Comparison of ENCODE assay signal across 13 cellular contexts in genomic region chr9:107875571-107875980, GRCh38.
DNase-seq lines count a peak whose midpoint lies in the region; ATAC-seq and TF ChIP-seq lines count a peak whose summit lies in the region.
"Had no signal": no experiment of that assay in that cellular context is flagged by ENCODE, and none has a peak within 500 bp of the region (broad histone marks: within the 10 kb centered on the region; RNA-seq: fewer than 3 reads in every experiment).

No MANE protein-coding gene starts in this region.

- no peak overlapping the region for H2AFZ ChIP-seq in OCI-LY3 (ENCODE audit: low read depth, low read length)

- no peak overlapping the region for H3K4me3 Mint-ChIP-seq in glutamatergic neuron (ENCODE audit: unreplicated experiment)
- no peak overlapping the region for H3K4me3 Mint-ChIP-seq in activated T-cell treated with anti-CD3 and anti-CD28 coated beads, Interleukin-2, amount 50 U/mL, for 24 hours

- no peak overlapping the region for H3K9ac ChIP-seq in OCI-LY3 (ENCODE audit: low read length)

- peak overlapping the region; percentile 88 for H3K4me2 ChIP-seq in OCI-LY3 (ENCODE audit: low read length)

- no peaks in the 10 kb centered on the region for H3K27me3 Mint-ChIP-seq in glutamatergic neuron (ENCODE audit: unreplicated experiment)
- no peaks in the 10 kb centered on the region for H3K27me3 Mint-ChIP-seq in activated T-cell treated with anti-CD3 and anti-CD28 coated beads, Interleukin-2, amount 50 U/mL, for 24 hours

- H3K79me2 ChIP-seq in OCI-LY3 (ENCODE audit: low read length), result no peaks in the 10 kb centered on the region

- TF ChIP-seq CTCF in AG09309 (IDR thresholded peaks at IDR 0.05; ENCODE audit: control insufficient read depth, insufficient read depth, low read depth, low read length, missing control alignments) (no peak), OCI-LY3 (IDR thresholded peaks at IDR 0.05; ENCODE audit: low read depth, low read length) (no peak), glutamatergic neuron (IDR thresholded peaks at IDR 0.05; ENCODE audit: partially characterized antibody, unreplicated experiment) (no peak)

- H4K20me1 ChIP-seq in OCI-LY3 (ENCODE audit: insufficient read depth, low read length), result no peaks in the 10 kb centered on the region

- peaks cover 26% of the 10 kb centered on the region for H3K27me3 ChIP-seq in OCI-LY3 (ENCODE audit: low read depth, low read length)
- H3K27me3 ChIP-seq: ascending aorta, gastrocnemius medialis, uterus had no signal

- H3K4me1 Mint-ChIP-seq in glutamatergic neuron (ENCODE audit: low read depth, unreplicated experiment), result no peaks in the 10 kb centered on the region
- H3K4me1 Mint-ChIP-seq in activated T-cell treated with anti-CD3 and anti-CD28 coated beads, Interleukin-2, amount 50 U/mL, for 24 hours (ENCODE audit: low read depth), result no peaks in the 10 kb centered on the region

- H3K4me3 ChIP-seq in AG09309 (ENCODE audit: control insufficient read depth, low read depth, low read length), result no peak overlapping the region
- peak overlapping the region; percentile 59 for H3K4me3 ChIP-seq in OCI-LY3 (ENCODE audit: low read length)
- H3K4me3 ChIP-seq: ascending aorta, gastrocnemius medialis, uterus had no signal

- DNase-seq in AG09309 (ENCODE audit: low read depth) (peak; percentile 79), glutamatergic neuron (no peak), iPS-NIHi7 (ENCODE audit: extremely low spot score) (no peak)
- DNase-seq in activated T-cell treated with anti-CD3 and anti-CD28 coated beads, Interleukin-2, amount 50 U/mL, for 24 hours, result no peak
- DNase-seq: DMS79, gastrocnemius medialis, NCI-H2081 treated with DMSO at 0.1 percent for 48 hours, uterus had no signal

- H3K4me1 ChIP-seq in OCI-LY3 (ENCODE audit: low read length), result peaks cover 34% of the 10 kb centered on the region
- H3K4me1 ChIP-seq: ascending aorta, gastrocnemius medialis, uterus had no signal

- no peaks in the 10 kb centered on the region for H3K36me3 ChIP-seq in OCI-LY3 (replicated peaks; ENCODE audit: low read depth, low read length)
- H3K36me3 ChIP-seq: ascending aorta, gastrocnemius medialis, uterus had no signal

- no peaks in the 10 kb centered on the region for H3K9me3 ChIP-seq in OCI-LY3 (ENCODE audit: insufficient read depth, low read length)
- H3K9me3 ChIP-seq: ascending aorta, gastrocnemius medialis, uterus had no signal

- ATAC-seq in GM18867 (IDR thresholded peaks at IDR 0.05; ENCODE audit: unreplicated experiment) (peak; percentile 64), HG02852 (IDR thresholded peaks at IDR 0.05; ENCODE audit: unreplicated experiment) (peak; percentile 39), GM21367 (IDR thresholded peaks at IDR 0.05; ENCODE audit: unreplicated experiment) (no peak)
- ATAC-seq: gastrocnemius medialis had no signal

- H3K36me3 Mint-ChIP-seq in glutamatergic neuron (ENCODE audit: unreplicated experiment), result no peaks in the 10 kb centered on the region
- no peaks in the 10 kb centered on the region for H3K36me3 Mint-ChIP-seq in activated T-cell treated with anti-CD3 and anti-CD28 coated beads, Interleukin-2, amount 50 U/mL, for 24 hours (ENCODE audit: low read depth)

- no peak overlapping the region for H3K27ac Mint-ChIP-seq in glutamatergic neuron (ENCODE audit: unreplicated experiment)
- no peak overlapping the region for H3K27ac Mint-ChIP-seq in activated T-cell treated with anti-CD3 and anti-CD28 coated beads, Interleukin-2, amount 50 U/mL, for 24 hours

- peaks cover 2% of the 10 kb centered on the region for H3K9me3 Mint-ChIP-seq in glutamatergic neuron (ENCODE audit: unreplicated experiment)
- H3K9me3 Mint-ChIP-seq in activated T-cell treated with anti-CD3 and anti-CD28 coated beads, Interleukin-2, amount 50 U/mL, for 24 hours, result peaks cover 2% of the 10 kb centered on the region

- no peak overlapping the region for H3K27ac ChIP-seq in OCI-LY3 (ENCODE audit: low read length)
- H3K27ac ChIP-seq: ascending aorta, gastrocnemius medialis, uterus had no signal
